Comparison of ENCODE assay signal across 26 cellular contexts in genomic region chr2:24115057-24115456, GRCh38. TPM values are rescaled to one million over a fixed set of nuclear protein-coding genes. Genes with fewer than 3 reads are reported as not detected.
DNase-seq lines count a peak whose midpoint lies in the region; ATAC-seq and TF ChIP-seq lines count a peak whose summit lies in the region.
"Had no signal": no experiment of that assay in that cellular context is flagged by ENCODE, and none has a peak within 500 bp of the region (broad histone marks: within the 10 kb centered on the region; RNA-seq: fewer than 3 reads in every experiment).

No MANE protein-coding gene starts in this region.

- H4K8ac ChIP-seq in mesendoderm (ENCODE audit: low read depth, low read length): no peak overlapping the region

- H3K4me1 ChIP-seq in mesendoderm (ENCODE audit: control insufficient read depth, low read depth, low read length): no peaks in the 10 kb centered on the region
- H3K4me1 ChIP-seq: Peyer's patch, SJSA1, stomach, thyroid gland had no signal

- no peak overlapping the region for H2BK15ac ChIP-seq in mesendoderm (replicated peaks; ENCODE audit: low read depth)

- H2BK120ac ChIP-seq in mesendoderm (ENCODE audit: low read depth, low read length): no peak overlapping the region

- no peak overlapping the region for H3K4me2 ChIP-seq in mesendoderm (ENCODE audit: low read length)

- TF ChIP-seq CTCF in choroid plexus epithelial cell (conservative IDR thresholded peaks at IDR 0.05; ENCODE audit: low read depth, low read length): no peak

- H3K56ac ChIP-seq in mesendoderm (ENCODE audit: low read length): no peak overlapping the region

- no peaks in the 10 kb centered on the region for H3K79me1 ChIP-seq in mesendoderm (ENCODE audit: low read length)

- no peak overlapping the region for H2BK5ac ChIP-seq in mesendoderm (ENCODE audit: low read length)

- H3K4me3 ChIP-seq in choroid plexus epithelial cell (ENCODE audit: low read depth, low read length) (no peak overlapping the region), mesendoderm (ENCODE audit: low read length) (no peak overlapping the region)
- H3K4me3 ChIP-seq: MG63, Peyer's patch, SJSA1, stomach, thyroid gland had no signal

- no peak overlapping the region for H3K27ac ChIP-seq in mesendoderm (ENCODE audit: low read depth, low read length)
- H3K27ac ChIP-seq: HL-60, Peyer's patch, SJSA1, stomach, thyroid gland had no signal

- ATAC-seq in HG02678 (IDR thresholded peaks at IDR 0.05; ENCODE audit: unreplicated experiment): no peak
- ATAC-seq: activated CD4-positive, CD25-positive, alpha-beta regulatory T cell treated with anti-CD3 and anti-CD28 coated beads, Interleukin-2, amount 50 U/mL, for 24 hours had no signal

- H3K9ac ChIP-seq in mesendoderm (ENCODE audit: low read length): no peak overlapping the region

- H2AK5ac ChIP-seq in mesendoderm (ENCODE audit: low read length): no peak overlapping the region

- no CpG with 5 or more reads among the region's 2 CpGs for WGBS in mesendoderm (ENCODE audit: extremely low coverage, insufficient coverage, low lambda C conversion rate)

- no peak overlapping the region for H3K18ac ChIP-seq in mesendoderm (ENCODE audit: low read length)

- DNase-seq in GM03348 (ENCODE audit: low spot score) (peak; percentile 48), LoVo (ENCODE audit: low spot score) (peak; percentile 1), choroid plexus epithelial cell (ENCODE audit: low read depth) (peak; percentile 36), mesendoderm (peak; percentile 40), NCI-H524 treated with DMSO at 0.1 percent for 48 hours (lab: John Stamatoyannopoulos, UW) (no peak)
- DNase-seq in stimulated activated naive CD4-positive, alpha-beta T cell treated with Interleukin-2 at 50 U/mL for 16 hours (lab: John Stamatoyannopoulos, UW): no peak
- DNase-seq in effector CD4-positive, alpha-beta T cell: no peak
- DNase-seq: activated CD4-positive, alpha-beta T cell treated with anti-CD3 and anti-CD28 coated beads, Interleukin-2, amount 50 U/mL, for 48 hours; activated CD8-positive, alpha-beta memory T cell treated with anti-CD3 and anti-CD28 coated beads, Interleukin-2, amount 50 U/mL, for 4 hours; activated naive CD4-positive, alpha-beta T cell treated with anti-CD3 and anti-CD28 coated beads, Interleukin-2, amount 10 ng/mL, durations not matched to agents 7 days and 5 days; amniotic stem cell; BE2C; DMS153; MG63; NCI-H2029 treated with DMSO at 0.1 percent for 48 hours; NCI-H69; Peyer's patch; stomach; T-helper 1 cell; thyroid gland had no signal

- no peak overlapping the region for H3K4ac ChIP-seq in mesendoderm (ENCODE audit: low read depth, low read length)

- no peaks in the 10 kb centered on the region for H3K36me3 ChIP-seq in mesendoderm (ENCODE audit: control insufficient read depth, insufficient read depth, low read length)
- H3K36me3 ChIP-seq: BE2C, MG63, Peyer's patch, SJSA1, thyroid gland had no signal

- no peak overlapping the region for H3K23ac ChIP-seq in mesendoderm (ENCODE audit: low read length)

- no peaks in the 10 kb centered on the region for H3K79me2 ChIP-seq in mesendoderm (ENCODE audit: control insufficient read depth, insufficient read depth, low read length)

- H3K27me3 ChIP-seq in mesendoderm (ENCODE audit: insufficient read depth, low read length, poor library complexity): no peaks in the 10 kb centered on the region
- H3K27me3 ChIP-seq: BE2C, MG63, Peyer's patch, SJSA1, stomach, thyroid gland had no signal

- no peak overlapping the region for H4K5ac ChIP-seq in mesendoderm (ENCODE audit: low read length)

RNA-seq across cellular contexts. Expression of gene PFN4, which starts 8.1 kb away (rescaled TPM):
- 0.22 TPM for polyA plus RNA-seq in mesendoderm (2013, experiment 1 of 2)
- polyA plus RNA-seq in mesendoderm (2013, experiment 2 of 2): 0.17 TPM
- polyA plus RNA-seq: IgD-negative memory B cell had no signal

RNA-seq across cellular contexts. Expression of gene FAM228B, which starts 8.2 kb away (rescaled TPM):
- 1.1 TPM for polyA plus RNA-seq in mesendoderm (2013, experiment 1 of 2)
- 0.83 TPM for polyA plus RNA-seq in mesendoderm (2013, experiment 2 of 2)

RNA-seq across cellular contexts. Expression of gene TP53I3, which starts 30.4 kb away (rescaled TPM):
- 23.7 TPM for polyA plus RNA-seq in mesendoderm (2013, experiment 1 of 2)
- 22.9 TPM for polyA plus RNA-seq in mesendoderm (2013, experiment 2 of 2)

RNA-seq across cellular contexts. Expression of gene SF3B6, which starts 38.9 kb away (rescaled TPM):
- polyA plus RNA-seq in mesendoderm (2013, experiment 1 of 2): 242 TPM
- polyA plus RNA-seq in mesendoderm (2013, experiment 2 of 2): 249 TPM

RNA-seq across cellular contexts. Expression of gene FAM228A, which starts 59.8 kb away (rescaled TPM):
- polyA plus RNA-seq in mesendoderm (2013, experiment 1 of 2): 0.03 TPM
- not detected for polyA plus RNA-seq in mesendoderm (2013, experiment 2 of 2)
- polyA plus RNA-seq: IgD-negative memory B cell, keratinocyte had no signal

Comparison
In these comparisons a context has a peak if more than half of its experiments do, and no peak if none do; other contexts are left out.
1. DNase-seq: peak in GM03348 (single experiment), LoVo (single experiment), choroid plexus epithelial cell (single experiment) and mesendoderm (single experiment); none in NCI-H524 treated with DMSO at 0.1 percent for 48 hours (single experiment), stimulated activated naive CD4-positive, alpha-beta T cell treated with Interleukin-2 at 50 U/mL for 16 hours (single experiment) and effector CD4-positive, alpha-beta T cell (single experiment).